In the genomic region with DNA sequence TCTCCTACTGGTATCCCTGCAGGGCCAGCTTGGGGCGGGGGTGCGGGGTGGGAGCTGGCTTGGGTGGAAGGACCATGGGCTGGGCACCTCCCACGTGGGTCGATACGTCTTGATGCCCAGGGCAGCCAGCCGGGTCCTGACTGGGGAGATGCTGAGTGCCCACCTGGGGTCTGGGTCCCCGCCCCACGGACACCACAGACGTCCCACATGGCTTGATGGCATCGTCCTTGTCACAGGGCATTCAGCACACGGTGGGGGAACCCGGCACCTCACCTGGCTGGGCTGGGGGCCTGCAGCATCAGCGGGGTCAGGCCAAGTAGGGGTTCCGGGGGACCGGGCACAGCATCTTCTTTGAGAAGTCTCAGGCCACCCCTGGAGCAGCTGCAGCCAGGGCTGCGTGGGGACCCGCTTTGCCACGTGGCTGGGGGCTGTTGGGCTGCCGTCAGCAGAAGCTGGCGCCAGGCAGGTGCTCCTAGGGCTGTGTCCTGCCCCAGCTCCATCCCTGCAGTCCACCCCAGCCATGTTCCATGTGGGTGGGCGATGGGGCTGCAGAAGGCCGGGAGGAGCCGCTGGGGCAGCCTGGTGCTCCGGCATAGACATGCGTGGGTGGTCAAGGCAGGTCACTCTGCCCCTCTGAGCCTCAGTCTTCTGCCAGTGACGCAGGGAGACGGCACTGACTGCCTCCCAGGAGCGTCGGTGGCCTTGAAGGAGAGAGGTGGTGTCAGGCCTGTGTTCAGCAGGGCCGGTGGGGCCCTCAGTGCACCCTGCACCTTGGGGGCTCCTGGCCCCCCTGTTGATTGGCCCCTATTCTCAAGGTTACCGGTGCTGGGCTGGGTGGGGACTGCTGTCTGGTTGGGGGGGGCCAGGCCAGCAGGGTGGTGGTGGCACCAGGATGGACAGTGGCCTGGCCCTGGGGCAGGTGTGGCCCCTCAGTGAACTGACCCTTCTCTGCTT, we compare ENCODE assay signal across 11 cellular contexts. TPM values are rescaled to one million over a fixed set of nuclear protein-coding genes. Genes with fewer than 3 reads are reported as not detected.
DNase-seq lines count a peak whose midpoint lies in the region; ATAC-seq and TF ChIP-seq lines count a peak whose summit lies in the region.
"Had no signal": no experiment of that assay in that cellular context is flagged by ENCODE, and none has a peak within 500 bp of the region (broad histone marks: within the 10 kb centered on the region; RNA-seq: fewer than 3 reads in every experiment).

No MANE protein-coding gene starts in this region.

- H3K4me3 ChIP-seq in BE2C (ENCODE audit: low read depth, low read length) (no peak overlapping the region), DND-41 (ENCODE audit: low read depth in 1 of 2, low read length in 2 of 2) (no peak overlapping the region), adrenal gland (no peak overlapping the region), osteoblast (ENCODE audit: insufficient read depth, low read length) (no peak overlapping the region)
- H3K4me3 ChIP-seq: SJCRH30 had no signal

- peaks cover 6% of the 10 kb centered on the region for H3K4me1 ChIP-seq in BE2C
- no peaks in the 10 kb centered on the region for H3K4me1 ChIP-seq in DND-41 (ENCODE audit: insufficient read depth, low read length)
- peaks cover 0 to 9% of the 10 kb centered on the region in 2 donors for H3K4me1 ChIP-seq in adrenal gland (replicated peaks in 1 of 2)
- no peaks in the 10 kb centered on the region for H3K4me1 ChIP-seq in osteoblast (ENCODE audit: insufficient read depth, low read length)
- H3K4me1 ChIP-seq: foreskin keratinocyte, SJCRH30 had no signal

- DNase-seq in BE2C (peak; percentile 19), DND-41 (no peak), adrenal gland (peak in 4 of 7 donors; percentile 30 to 52 (median 44)), osteoblast (ENCODE audit: insufficient read length, low spot score, missing footprints) (peak; percentile 84), hippocampal formation (lab: John Stamatoyannopoulos, UW) (no peak), Kasumi-1 (lab: John Stamatoyannopoulos, UW) (no peak), OCI-M2 (lab: John Stamatoyannopoulos, UW; ENCODE audit: unreplicated experiment) (no peak), T1000 (lab: John Stamatoyannopoulos, UW) (no peak)
- DNase-seq: NCI-H510A had no signal

- H3K27me3 ChIP-seq in BE2C (no peaks in the 10 kb centered on the region), DND-41 (ENCODE audit: insufficient read depth, low read length, poor library complexity) (no peaks in the 10 kb centered on the region), adrenal gland (no peaks in the 10 kb centered on the region), osteoblast (ENCODE audit: insufficient read depth, low read length) (no peaks in the 10 kb centered on the region)
- H3K27me3 ChIP-seq: foreskin keratinocyte, SJCRH30 had no signal

- H3K79me2 ChIP-seq in DND-41 (ENCODE audit: insufficient read depth, low read length) (peaks cover 29% of the 10 kb centered on the region), osteoblast (ENCODE audit: insufficient read depth, low read length) (peaks cover 52% of the 10 kb centered on the region)

- H4K20me1 ChIP-seq in DND-41 (ENCODE audit: insufficient read depth, low read length) = peaks cover 59% of the 10 kb centered on the region
- H4K20me1 ChIP-seq in osteoblast (ENCODE audit: insufficient read depth, low read length) = peaks cover 36% of the 10 kb centered on the region

- no peak for TF ChIP-seq POLR2A in adrenal gland (IDR thresholded peaks at IDR 0.05)

- H3K27ac ChIP-seq in DND-41 (ENCODE audit: low read length) = no peak overlapping the region
- H3K27ac ChIP-seq in adrenal gland = peak overlapping the region in 2 of 5 donors; percentile 14 to 16
- no peak overlapping the region for H3K27ac ChIP-seq in osteoblast (ENCODE audit: low read depth, low read length)
- H3K27ac ChIP-seq: foreskin keratinocyte, SJCRH30 had no signal

- H3K4me2 ChIP-seq in DND-41 (ENCODE audit: insufficient read depth, low read length) = no peak overlapping the region
- H3K4me2 ChIP-seq in osteoblast (ENCODE audit: insufficient read depth, low read length) = no peak overlapping the region

- H2AFZ ChIP-seq in DND-41 (ENCODE audit: low read depth, low read length) (no peak overlapping the region), osteoblast (ENCODE audit: low read length) (no peak overlapping the region)

- peaks cover 49% of the 10 kb centered on the region for H3K36me3 ChIP-seq in BE2C
- H3K36me3 ChIP-seq in DND-41 (ENCODE audit: insufficient read depth, low read length) = peaks cover 82% of the 10 kb centered on the region
- peaks cover 0 to 66% of the 10 kb centered on the region in 2 donors for H3K36me3 ChIP-seq in adrenal gland (replicated peaks in 1 of 2)
- H3K36me3 ChIP-seq in osteoblast (ENCODE audit: insufficient read depth, low read length) = peaks cover 53% of the 10 kb centered on the region

- intact Hi-C loops in adrenal gland (cut with DNase I) = loop anchor here in 1 of 2 donors (5.0 kb wide), 1 partner anchor 57 kb away; no protein-coding TSS in a partner anchor

- H3K9ac ChIP-seq in DND-41 (ENCODE audit: low read depth, low read length) = no peak overlapping the region

- TF ChIP-seq CTCF in BE2C (IDR thresholded peaks at IDR 0.05; ENCODE audit: low read depth, low read length) = no peak
- no peak for TF ChIP-seq CTCF in DND-41 (IDR thresholded peaks at IDR 0.05; ENCODE audit: borderline replicate concordance, extremely low read depth, low read length, poor library complexity, severe bottlenecking)
- TF ChIP-seq CTCF in adrenal gland (IDR thresholded peaks at IDR 0.05) = no peak
- TF ChIP-seq CTCF in osteoblast (IDR thresholded peaks at IDR 0.05; ENCODE audit: extremely low read depth, low read depth, low read length) = no peak

- H3K9me3 ChIP-seq in BE2C = no peaks in the 10 kb centered on the region
- no peaks in the 10 kb centered on the region for H3K9me3 ChIP-seq in DND-41 (ENCODE audit: insufficient read depth, low read length, severe bottlenecking)
- no peaks in the 10 kb centered on the region for H3K9me3 ChIP-seq in adrenal gland (replicated peaks in 1 of 3)
- no peaks in the 10 kb centered on the region for H3K9me3 ChIP-seq in osteoblast (ENCODE audit: low read depth, low read length)
- H3K9me3 ChIP-seq: SJCRH30 had no signal

- WGBS in adrenal gland, 4 donors = 59 to 77% (median 68%) methylated on average over 18 to 31 of the region's 31 CpGs

- peak; percentile 21; the same call in 2 of the 3 replicates for ATAC-seq in DND-41 (ENCODE audit: insufficient read depth, low read depth)

RNA-seq across cellular contexts. Expression of a gene that starts 8.4 kb away (rescaled TPM):
- polyA plus RNA-seq in BE2C (2012; ENCODE audit: insufficient read depth, insufficient read length, low read depth) = 55.3 TPM
- 10 to 100 TPM; 28.2 to 52.0 (median 33.9) TPM for total RNA-seq in adrenal gland
- 10 to 100 TPM in 2 of 3 donors, 1 to 10 TPM in 1; 1.9 to 89.0 (median 73.5) TPM for polyA plus RNA-seq in adrenal gland
- 13.0 and 15.6 TPM in 2 replicates for total RNA-seq in osteoblast

RNA-seq across cellular contexts. Expression of a gene that starts 23.5 kb away (rescaled TPM):
- 126 TPM for polyA plus RNA-seq in BE2C (2012; ENCODE audit: insufficient read depth, insufficient read length, low read depth)
- total RNA-seq in adrenal gland = 10 to 100 TPM; 13.5 to 46.8 (median 28.9) TPM
- polyA plus RNA-seq in adrenal gland = 10 to 100 TPM in 2 of 3 donors, 1 to 10 TPM in 1; 3.0 to 79.0 (median 48.9) TPM
- total RNA-seq in osteoblast = 13.6 and 13.8 TPM in 2 replicates

RNA-seq across cellular contexts. Expression of a gene that starts 35.6 kb away (rescaled TPM):
- 80.6 TPM for polyA plus RNA-seq in BE2C (2012; ENCODE audit: insufficient read depth, insufficient read length, low read depth)
- total RNA-seq in adrenal gland = 10 to 100 TPM; 23.6 to 64.8 (median 47.4) TPM
- 100 to 1,000 TPM in 2 of 3 donors, 1 to 10 TPM in 1; 8.3 to 171 (median 111) TPM for polyA plus RNA-seq in adrenal gland
- total RNA-seq in osteoblast = 26.5 and 28.2 TPM in 2 replicates

RNA-seq across cellular contexts. Expression of a gene that starts 38.7 kb away (rescaled TPM):
- 0.14 TPM for polyA plus RNA-seq in BE2C (2012; ENCODE audit: insufficient read depth, insufficient read length, low read depth)
- 1 to 10 TPM in 2 of 8 donors, under 1 TPM in 6; 0.26 to 2.6 (median 0.61) TPM for total RNA-seq in adrenal gland
- 1 to 10 TPM in 2 of 3 donors, under 1 TPM in 1; 0.22 to 4.1 (median 2.0) TPM for polyA plus RNA-seq in adrenal gland
- total RNA-seq in osteoblast = under 0.01 and 0.29 TPM in 2 replicates
- total RNA-seq: SJCRH30 had no signal

RNA-seq across cellular contexts. Expression of a gene that starts 41.8 kb away (rescaled TPM):
- polyA plus RNA-seq in BE2C (2012; ENCODE audit: insufficient read depth, insufficient read length, low read depth) = 151 TPM
- total RNA-seq in adrenal gland = 10 to 100 TPM; 13.9 to 72.1 (median 41.5) TPM
- polyA plus RNA-seq in adrenal gland = 100 to 1,000 TPM in 1 of 3 donors, 10 to 100 TPM in 1, 1 to 10 TPM in 1; 2.0 to 179 (median 79.3) TPM
- 19.2 and 20.6 TPM in 2 replicates for total RNA-seq in osteoblast

Comparison
In these comparisons a context has a peak if more than half of its experiments do, and no peak if none do; other contexts are left out.
1. DNase-seq: peak in BE2C (single experiment), adrenal gland (4 of 7) and osteoblast (single experiment); none in DND-41 (single experiment), hippocampal formation (0 of 2), Kasumi-1 (0 of 2), OCI-M2 (single experiment) and T1000 (single experiment).